8 cellular contexts compared by ENCODE assay signal in genomic region chr2:174597347-174598047, GRCh38. TPM values are rescaled to one million over a fixed set of nuclear protein-coding genes. Genes with fewer than 3 reads are reported as not detected.
DNase-seq lines count a peak whose midpoint lies in the region; ATAC-seq, FAIRE-seq and TF ChIP-seq lines count a peak whose summit lies in the region.

WIPF1 (minus strand) TSS chr2:174597804; CDS start chr2:174585573, 12,231 bp downstream.

- TF ChIP-seq CTCF in CD14-positive monocyte (IDR thresholded peaks at IDR 0.05) = no peak
- no peak for TF ChIP-seq CTCF in WI38 (IDR thresholded peaks at IDR 0.05; ENCODE audit: low read depth, low read length)
- TF ChIP-seq CTCF in endothelial cell of umbilical vein (IDR thresholded peaks at IDR 0.05; ENCODE audit: extremely low read depth in 1 of 2, insufficient read depth in 1 of 2, low read depth in 1 of 2, low read length in 2 of 2) = no peak
- no peak for TF ChIP-seq CTCF in osteoblast (IDR thresholded peaks at IDR 0.05; ENCODE audit: extremely low read depth, low read depth, low read length)

- H3K27me3 ChIP-seq in endothelial cell of umbilical vein (ENCODE audit: control insufficient read depth in 2 of 2, insufficient read depth in 2 of 2, low read length in 2 of 2) = no peaks in the 10 kb centered on the region
- no peaks in the 10 kb centered on the region for H3K27me3 ChIP-seq in osteoblast (ENCODE audit: insufficient read depth, low read length)

- H2AFZ ChIP-seq in endothelial cell of umbilical vein (ENCODE audit: low read depth, low read length) (peak within 1 kb of the TSS; percentile 75), osteoblast (ENCODE audit: low read length) (peak within 1 kb of the TSS; percentile 61)

- H3K79me2 ChIP-seq in endothelial cell of umbilical vein (ENCODE audit: control insufficient read depth, insufficient read depth, low read length) (no peaks in the 10 kb centered on the region), osteoblast (ENCODE audit: insufficient read depth, low read length) (peaks cover 9% of the 10 kb centered on the region)

- peaks cover 0 to 8% (median 1%) of the 10 kb centered on the region in 3 donors for H3K27me3 Mint-ChIP-seq in CD14-positive monocyte (ENCODE audit: low read depth in 3 of 3)

- POLR2A ChIA-PET in endothelial cell of umbilical vein (lab: Charles Lee) = interaction anchor here (0.7 kb wide), 1 partner anchor 132 kb away, joined by 3 read pairs; no protein-coding TSS in a partner anchor

- no peaks in the 10 kb centered on the region for H3K9me3 ChIP-seq in endothelial cell of umbilical vein (replicated peaks; ENCODE audit: control insufficient read depth, insufficient read depth, low read length)
- H3K9me3 ChIP-seq in osteoblast (ENCODE audit: low read depth, low read length) = no peaks in the 10 kb centered on the region

- peaks cover 43% of the 10 kb centered on the region for H3K4me1 ChIP-seq in endothelial cell of umbilical vein (ENCODE audit: control insufficient read depth, extremely low read depth, insufficient read depth, low read length)
- peaks cover 49% of the 10 kb centered on the region for H3K4me1 ChIP-seq in osteoblast (ENCODE audit: insufficient read depth, low read length)

- H3K36me3 ChIP-seq in endothelial cell of umbilical vein (ENCODE audit: control insufficient read depth in 2 of 2, extremely low read depth in 1 of 2, insufficient read depth in 2 of 2, low read length in 2 of 2) (no peaks in the 10 kb centered on the region), osteoblast (ENCODE audit: insufficient read depth, low read length) (no peaks in the 10 kb centered on the region)

- DNase-seq in CD14-positive monocyte (ENCODE audit: low spot score) (peak; percentile 80), endothelial cell of umbilical vein (ENCODE audit: low read depth, low spot score) (peak; percentile 66), osteoblast (ENCODE audit: insufficient read length, low spot score, missing footprints) (peak; percentile 84), NCI-H510A treated with DMSO at 0.1 percent for 48 hours (lab: John Stamatoyannopoulos, UW) (no peak), HTR-8/SVneo (ENCODE audit: insufficient read length, low spot score) (no peak)

- no peak for TF ChIP-seq POLR2A in endothelial cell of umbilical vein (IDR thresholded peaks at IDR 0.05; ENCODE audit: low read depth, low read length)

- H3K27ac Mint-ChIP-seq in CD14-positive monocyte = peak within 1 kb of the TSS; percentile 99 to 100 (median 100)

- H3K4me3 Mint-ChIP-seq in CD14-positive monocyte = peak within 1 kb of the TSS; percentile 88 to 92

- FAIRE-seq in endothelial cell of umbilical vein (lab: Jason Lieb, UNC) (peak; percentile 64), HTR-8/SVneo (lab: Jason Lieb, UNC) (no peak)

- intact Hi-C loops in CD14-positive monocyte (cut with micrococcal nuclease) = no loop called here
- intact Hi-C loops in endothelial cell of umbilical vein (cut with micrococcal nuclease) = loop anchor here (10.0 kb wide), 1 partner anchor 407 kb away; the partner anchor contains the start of gene CHN1

- no peaks in the 10 kb centered on the region for H3K9me1 ChIP-seq in endothelial cell of umbilical vein (replicated peaks; ENCODE audit: control insufficient read depth, extremely low read depth, insufficient read depth, low read length)

- dilution Hi-C loops in endothelial cell of umbilical vein (cut with MboI; ENCODE audit: extremely low pct_ligation_motif_present, low sequenced_read_pairs) = no loop called here

- peak; percentile 49 for ATAC-seq in GM19397 (IDR thresholded peaks at IDR 0.05; ENCODE audit: unreplicated experiment)
- peak; percentile 27 for ATAC-seq in HG03469 (IDR thresholded peaks at IDR 0.05; ENCODE audit: unreplicated experiment)

- TSS peak; percentile 83 for BruUV-seq in endothelial cell of umbilical vein (replicated peaks; lab: Mats Ljungman, UMichigan)

- H4K20me1 ChIP-seq in endothelial cell of umbilical vein (replicated peaks; ENCODE audit: control insufficient read depth, extremely low read depth, insufficient read depth, low read length) (no peaks in the 10 kb centered on the region), osteoblast (ENCODE audit: insufficient read depth, low read length) (no peaks in the 10 kb centered on the region)

- CTCF ChIA-PET in endothelial cell of umbilical vein (lab: Charles Lee) = interaction anchor here (0.7 to 2.2 kb wide), 8 partner anchors 10 to 134 kb away, joined by 3 to 9 read pairs (median 4); no protein-coding TSS in a partner anchor

- peaks cover 52 to 59% of the 10 kb centered on the region in 2 donors for H3K36me3 Mint-ChIP-seq in CD14-positive monocyte

- peak within 1 kb of the TSS; percentile 76 for H3K27ac ChIP-seq in endothelial cell of umbilical vein (ENCODE audit: insufficient read depth, low read depth, low read length)
- H3K27ac ChIP-seq in osteoblast (ENCODE audit: low read depth, low read length) = peak within 1 kb of the TSS; percentile 97

- H3K4me3 ChIP-seq in WI38 (ENCODE audit: low read depth, low read length) (peak within 1 kb of the TSS; percentile 40), endothelial cell of umbilical vein (replicated peaks in 1 of 3; ENCODE audit: insufficient read depth in 1 of 3, low read depth in 1 of 3, low read length in 3 of 3) (no peak within 1 kb of the TSS), osteoblast (ENCODE audit: insufficient read depth, low read length) (peak within 1 kb of the TSS; percentile 18)

- H3K4me2 ChIP-seq in endothelial cell of umbilical vein (ENCODE audit: insufficient read depth, low read length) (peak within 1 kb of the TSS; percentile 77), osteoblast (ENCODE audit: insufficient read depth, low read length) (peak within 1 kb of the TSS; percentile 71)

- H3K9ac ChIP-seq in endothelial cell of umbilical vein (replicated peaks; ENCODE audit: extremely low read depth, insufficient read depth, low read length) = peak within 1 kb of the TSS; percentile 17

- peaks cover 80% of the 10 kb centered on the region for H3K4me1 Mint-ChIP-seq in CD14-positive monocyte

- H3K9me3 Mint-ChIP-seq in CD14-positive monocyte = no peaks in the 10 kb centered on the region

TF ChIP-seq in endothelial cell of umbilical vein, 7 proteins besides CTCF, POLR2A, EP300 and RAD21:
- no peak for TF ChIP-seq MYC (IDR thresholded peaks at IDR 0.05; ENCODE audit: low read depth, low read length)
- TF ChIP-seq FOS (IDR thresholded peaks at IDR 0.05; ENCODE audit: borderline replicate concordance, insufficient read depth, low read length) = peak; percentile 79
- TF ChIP-seq JUN (IDR thresholded peaks at IDR 0.05; ENCODE audit: borderline replicate concordance, insufficient read depth, insufficient read length, low read depth) = peak; percentile 48
- no peak for TF ChIP-seq POLR2AphosphoS5 (IDR thresholded peaks at IDR 0.05; ENCODE audit: insufficient read depth, low read depth, low read length)

RNA-seq across cellular contexts. Expression of gene WIPF1, which starts in this region (rescaled TPM):
- polyA plus RNA-seq in CD14-positive monocyte = 10 to 100 TPM; 43.9 to 74.3 TPM
- 42.0 and 44.2 TPM in 2 replicates for total RNA-seq in endothelial cell of umbilical vein
- polyA plus RNA-seq in endothelial cell of umbilical vein = 15.3 and 17.5 TPM in 2 replicates
- polyA plus RNA-seq in endothelial cell of umbilical vein (2011; cell fraction: cytosol; rRNA removed) = 12.9 and 16.3 TPM in 2 replicates
- 14.6 and 15.2 TPM in 2 replicates for polyA plus RNA-seq in endothelial cell of umbilical vein (2011; cell fraction: nucleus; rRNA removed)
- polyA plus RNA-seq in endothelial cell of umbilical vein (2012) = 21.6 and 27.5 TPM in 2 replicates
- 10.7 and 12.6 TPM in 2 replicates for polyA minus RNA-seq in endothelial cell of umbilical vein
- polyA minus RNA-seq in endothelial cell of umbilical vein (2011; cell fraction: cytosol; rRNA and poly(A)+ RNA removed) = not detected
- polyA minus RNA-seq in endothelial cell of umbilical vein (2011; cell fraction: nucleus; rRNA and poly(A)+ RNA removed) = 20.8 and 24.5 TPM in 2 replicates
- total RNA-seq in osteoblast = 17.7 and 18.0 TPM in 2 replicates

Comparison
In these comparisons a context has a peak if more than half of its experiments do, and no peak if none do; other contexts are left out.
1. DNase-seq: peak in CD14-positive monocyte (single experiment), endothelial cell of umbilical vein (single experiment) and osteoblast (single experiment); none in NCI-H510A treated with DMSO at 0.1 percent for 48 hours (single experiment) and HTR-8/SVneo (single experiment).
2. H3K4me3 ChIP-seq: peak in WI38 (single experiment) and osteoblast (single experiment); none in endothelial cell of umbilical vein (0 of 3).